In the genomic region with DNA sequence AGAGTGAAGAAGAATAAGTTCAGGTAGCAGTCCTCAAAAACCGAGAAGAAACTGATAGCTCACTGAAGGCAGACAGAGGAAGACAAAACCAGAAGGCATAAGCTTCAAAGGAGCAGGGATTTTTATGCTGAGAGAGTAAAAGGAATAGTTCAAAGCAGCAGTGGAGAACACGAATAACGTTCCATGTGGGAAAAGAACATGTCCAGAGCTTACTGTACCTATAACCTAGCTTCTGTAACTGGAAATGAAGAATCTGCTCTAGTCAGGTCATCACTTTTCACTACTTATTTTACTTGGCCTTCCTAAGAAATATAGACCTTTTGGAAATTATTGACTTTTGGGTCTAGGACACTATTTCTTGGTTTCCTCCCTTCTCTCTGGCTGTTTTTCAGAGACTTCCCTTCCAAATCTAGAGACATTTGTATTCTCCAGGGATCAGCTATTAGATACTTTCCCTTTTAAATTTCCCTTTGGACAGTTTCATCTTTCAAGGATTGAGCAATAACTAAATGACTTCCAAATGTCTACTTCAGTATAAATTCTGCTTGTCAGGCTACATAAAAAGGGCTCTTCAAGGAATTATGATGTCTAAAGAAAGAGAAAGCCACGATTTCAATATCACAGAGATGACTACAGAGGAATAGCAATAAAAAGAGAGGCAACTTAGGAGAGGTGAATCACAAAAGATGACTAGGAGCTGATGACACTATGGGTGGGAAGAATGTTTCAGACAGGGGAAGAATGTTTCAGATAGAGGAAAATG, we compare ENCODE assay signal across 12 cellular contexts. TPM values are rescaled to one million over a fixed set of nuclear protein-coding genes. Genes with fewer than 3 reads are reported as not detected.
DNase-seq lines count a peak whose midpoint lies in the region; ATAC-seq and TF ChIP-seq lines count a peak whose summit lies in the region.
"Had no signal": no experiment of that assay in that cellular context is flagged by ENCODE, and none has a peak within 500 bp of the region (broad histone marks: within the 10 kb centered on the region; RNA-seq: fewer than 3 reads in every experiment).

No MANE protein-coding gene starts in this region.

- no TSS peak for BruUV-seq in IMR-90 (replicated peaks; lab: Mats Ljungman, UMichigan)

- H2AK9ac ChIP-seq in IMR-90 (replicated peaks; ENCODE audit: low read depth, low read length, poor library complexity) = no peak overlapping the region

- no peak for TF ChIP-seq RAD21 in IMR-90 (IDR thresholded peaks at IDR 0.05; ENCODE audit: low read length)

- no peak overlapping the region for H3K18ac ChIP-seq in IMR-90 (ENCODE audit: low read depth, low read length)

- no peak overlapping the region for H4K91ac ChIP-seq in IMR-90 (ENCODE audit: insufficient read depth, low read depth, low read length)

- no peak overlapping the region for H2AK5ac ChIP-seq in IMR-90 (ENCODE audit: low read depth, low read length)

- TF ChIP-seq CTCF in IMR-90 (conservative IDR thresholded peaks at IDR 0.05; ENCODE audit: low read depth, low read length) (no peak), GM13977 (IDR thresholded peaks at IDR 0.05; ENCODE audit: extremely low read depth, insufficient read depth, missing control alignments) (no peak)

- no peak overlapping the region for H3K9ac ChIP-seq in IMR-90 (ENCODE audit: low read depth, low read length)

- H3K4me2 ChIP-seq in IMR-90 (ENCODE audit: low read depth, low read length) = peak overlapping the region; percentile 68; the same call in 1 of the 2 replicates

- no peak overlapping the region for H3K27ac ChIP-seq in IMR-90 (ENCODE audit: insufficient read depth, low read length)
- H3K27ac ChIP-seq: SJCRH30, testis had no signal

- H3K14ac ChIP-seq in IMR-90 (replicated peaks; ENCODE audit: low read depth, low read length) = no peak overlapping the region

- no peaks in the 10 kb centered on the region for H3K27me3 ChIP-seq in IMR-90 (ENCODE audit: control insufficient read depth, insufficient read depth, low read length)
- H3K27me3 ChIP-seq: MG63, SJCRH30, testis had no signal

- dilution Hi-C loops in IMR-90 (cut with HindIII; ENCODE audit: low sequenced_read_pairs, unreplicated experiment) = no loop called here

- H4K5ac ChIP-seq in IMR-90 (ENCODE audit: low read depth, low read length) = no peak overlapping the region; the same call in 1 of the 2 replicates

- peaks cover 2% of the 10 kb centered on the region; the same call in 1 of the 2 replicates for H3K36me3 ChIP-seq in IMR-90 (ENCODE audit: control insufficient read depth, insufficient read depth, low read length)

- peaks cover 2% of the 10 kb centered on the region; the same call in 1 of the 2 replicates for H3K4me1 ChIP-seq in IMR-90 (ENCODE audit: control insufficient read depth, insufficient read depth, low read length)
- H3K4me1 ChIP-seq: SJCRH30, testis had no signal

- no peak overlapping the region for H3K23ac ChIP-seq in IMR-90 (ENCODE audit: low read depth, low read length)

- H2BK120ac ChIP-seq in IMR-90 (ENCODE audit: low read depth, low read length) = no peak overlapping the region

- WGBS in IMR-90 (ENCODE audit: extremely low coverage in 2 of 2, insufficient read length in 1 of 2), 2 experiments = 0% methylated on average over 1 of the region's 4 CpGs; no CpG with 5 or more reads in 1 of the 2 experiments

- no peak overlapping the region for H3K56ac ChIP-seq in IMR-90 (ENCODE audit: extremely low read depth, insufficient read depth, low read length)

- POLR2A ChIA-PET in IMR-90 (lab: Charles Lee; ENCODE audit: unreplicated experiment) = no interaction called here

- no peak overlapping the region for H3K4me3 ChIP-seq in IMR-90 (ENCODE audit: insufficient read depth, low read depth, low read length)
- H3K4me3 ChIP-seq: MG63, SJCRH30, testis had no signal

- no peak overlapping the region for H2AFZ ChIP-seq in IMR-90 (replicated peaks; ENCODE audit: low read length, poor library complexity)

- H3K9me3 ChIP-seq in IMR-90 (ENCODE audit: control insufficient read depth, insufficient read depth, low read length) = no peaks in the 10 kb centered on the region
- H3K9me3 ChIP-seq: testis had no signal

- H2BK15ac ChIP-seq in IMR-90 (ENCODE audit: low read depth, low read length) = no peak overlapping the region

- no peaks in the 10 kb centered on the region for H3K9me1 ChIP-seq in IMR-90 (ENCODE audit: insufficient read depth, low read length)

- CTCF ChIA-PET in IMR-90 (lab: Yijun Ruan, JAX) = interaction anchor here (0.6 kb wide), 1 partner anchor 34 kb away, joined by 4 read pairs; no protein-coding TSS in a partner anchor

- TF ChIP-seq POLR2A in IMR-90 (IDR thresholded peaks at IDR 0.05; ENCODE audit: low read depth, low read length) = no peak

- H2BK5ac ChIP-seq in IMR-90 (ENCODE audit: low read depth, low read length, poor library complexity, severe bottlenecking) = peak overlapping the region; percentile 38

- intact Hi-C loops in IMR-90 (cut with micrococcal nuclease) = no loop called here

- H4K8ac ChIP-seq in IMR-90 (ENCODE audit: low read depth in 2 of 2, low read length in 2 of 2) = no peak overlapping the region

- peak; percentile 24 for DNase-seq in AG08396 (ENCODE audit: low spot score)
- peak; percentile 83 for DNase-seq in IMR-90
- DNase-seq in dedifferentiated amniotic fluid mesenchymal stem cell (ENCODE audit: extremely low spot score) = peak; percentile 54
- no peak for DNase-seq in left lobe of liver (ENCODE audit: low spot score)
- DNase-seq in activated CD4-positive, alpha-beta T cell treated with anti-CD3 and anti-CD28 coated beads for 4 hours = no peak
- DNase-seq in GM13977 (ENCODE audit: low spot score) = no peak
- DNase-seq in NCI-H1048 (lab: John Stamatoyannopoulos, UW) = no peak
- DNase-seq: CD8-positive, alpha-beta T cell; MG63; SJCRH30; testis had no signal

- H3K4ac ChIP-seq in IMR-90 (ENCODE audit: low read depth, low read length) = no peak overlapping the region

- peaks cover 21 to 57% of the 10 kb centered on the region in 2 experiments for H3K79me1 ChIP-seq in IMR-90 (ENCODE audit: low read depth in 1 of 2, low read length in 2 of 2)

- ATAC-seq in IMR-90 (ENCODE audit: low read depth) (peak; percentile 90), left lobe of liver (peak; percentile 52), HG03039 (IDR thresholded peaks at IDR 0.05; ENCODE audit: unreplicated experiment) (no peak)
- ATAC-seq: CD8-positive, alpha-beta T cell had no signal

- peaks cover 22% of the 10 kb centered on the region; the same call in 1 of the 2 replicates for H4K20me1 ChIP-seq in IMR-90 (ENCODE audit: insufficient read depth, low read length)

- no peak overlapping the region for H2BK20ac ChIP-seq in IMR-90 (ENCODE audit: low read depth, low read length)

- in situ Hi-C loops in IMR-90 (cut with MboI; ENCODE audit: low sequenced_read_pairs) (no loop called here), GM13977 (cut with MboI; ENCODE audit: low pct_unique_long_range_greater_than_20kb, low sequenced_read_pairs, unreplicated experiment) (no loop called here)

TF ChIP-seq in IMR-90, 13 proteins besides CTCF, POLR2A, EP300 and RAD21:
- peak; percentile 74 for TF ChIP-seq FOS (IDR thresholded peaks at IDR 0.05; ENCODE audit: low read depth, low read length)
- TF ChIP-seq CHD1 (IDR thresholded peaks at IDR 0.05; ENCODE audit: low read depth, low read length) = no peak
- no peak for TF ChIP-seq MXI1 (IDR thresholded peaks at IDR 0.05; ENCODE audit: borderline replicate concordance, low read depth, low read length)
- peak; percentile 83 for TF ChIP-seq CEBPB (IDR thresholded peaks at IDR 0.05; ENCODE audit: low read depth, low read length)
- no peak for TF ChIP-seq RCOR1 (IDR thresholded peaks at IDR 0.05; ENCODE audit: insufficient replicate concordance, low read length)
- no peak for TF ChIP-seq NFE2L2 (IDR thresholded peaks at IDR 0.05; ENCODE audit: low read depth, low read length)
- 0 out of 2 replicates have a peak, but pooled peaks have one; percentile 3 for TF ChIP-seq BHLHE40 (IDR thresholded peaks at IDR 0.05; ENCODE audit: low read depth, low read length)
- TF ChIP-seq, protein P1, sequence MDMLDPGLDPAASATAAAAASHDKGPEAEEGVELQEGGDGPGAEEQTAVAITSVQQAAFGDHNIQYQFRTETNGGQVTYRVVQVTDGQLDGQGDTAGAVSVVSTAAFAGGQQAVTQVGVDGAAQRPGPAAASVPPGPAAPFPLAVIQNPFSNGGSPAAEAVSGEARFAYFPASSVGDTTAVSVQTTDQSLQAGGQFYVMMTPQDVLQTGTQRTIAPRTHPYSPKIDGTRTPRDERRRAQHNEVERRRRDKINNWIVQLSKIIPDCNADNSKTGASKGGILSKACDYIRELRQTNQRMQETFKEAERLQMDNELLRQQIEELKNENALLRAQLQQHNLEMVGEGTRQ (IDR thresholded peaks at IDR 0.05; ENCODE audit: low read depth, low read length) = no peak
- TF ChIP-seq RFX5 (IDR thresholded peaks at IDR 0.05; ENCODE audit: low read depth, low read length) = no peak

RNA-seq across cellular contexts. Expression of a gene that starts 46.7 kb away (rescaled TPM):
- total RNA-seq in IMR-90 (2012; rRNA removed) = 53.2 and 69.7 TPM in 2 replicates
- polyA plus RNA-seq in IMR-90 (2012; rRNA removed) = 16.7 and 19.3 TPM in 2 replicates
- 10.9 and 12.6 TPM in 2 replicates for polyA plus RNA-seq in IMR-90 (2012; cell fraction: cytosol; rRNA removed)
- polyA plus RNA-seq in IMR-90 (2012; cell fraction: nucleus; rRNA removed; ENCODE audit: low replicate concordance) = 20.1 and 28.4 TPM in 2 replicates
- total RNA-seq in left lobe of liver = 49.8 TPM

Comparison
In these comparisons a context has a peak if more than half of its experiments do, and no peak if none do; other contexts are left out.
1. DNase-seq: peak in AG08396 (single experiment), IMR-90 (single experiment) and dedifferentiated amniotic fluid mesenchymal stem cell (single experiment); none in left lobe of liver (single experiment), activated CD4-positive, alpha-beta T cell treated with anti-CD3 and anti-CD28 coated beads for 4 hours (0 of 2), GM13977 (single experiment) and NCI-H1048 (single experiment).